14 cellular contexts compared by ENCODE assay signal in genomic region chr10:87878664-87879459, GRCh38. TPM values are rescaled to one million over a fixed set of nuclear protein-coding genes. Genes with fewer than 3 reads are reported as not detected.
DNase-seq lines count a peak whose midpoint lies in the region; ATAC-seq, FAIRE-seq and TF ChIP-seq lines count a peak whose summit lies in the region.
"Had no signal": no experiment of that assay in that cellular context is flagged by ENCODE, and none has a peak within 500 bp of the region (broad histone marks: within the 10 kb centered on the region; RNA-seq: fewer than 3 reads in every experiment).

No MANE protein-coding gene starts in this region.

- dilution Hi-C loops in endothelial cell of umbilical vein (cut with MboI; ENCODE audit: extremely low pct_ligation_motif_present, low sequenced_read_pairs), result no loop called here

- H3K9me3 Mint-ChIP-seq in T-cell, result no peaks in the 10 kb centered on the region

- no TSS peak for BruUV-seq in HepG2 (replicated peaks; lab: Mats Ljungman, UMichigan)
- no TSS peak for BruUV-seq in endothelial cell of umbilical vein (replicated peaks; lab: Mats Ljungman, UMichigan)

- peaks cover 33% of the 10 kb centered on the region for H3K36me3 Mint-ChIP-seq in T-cell

- POLR2A ChIA-PET in HepG2 (lab: Yijun Ruan, JAX) (interaction anchor here (1.2 kb wide), 1 partner anchor 17 kb away, joined by 3 read pairs; no protein-coding TSS in a partner anchor), T-cell (lab: Charles Lee) (interaction anchor here in 1 of 2 donors (0.5 to 0.7 kb wide), 2 partner anchors 14 to 508 kb away, joined by 3 read pairs; no protein-coding TSS in a partner anchor), endothelial cell of umbilical vein (lab: Charles Lee) (interaction anchor here (0.7 kb wide), 1 partner anchor 36 kb away, joined by 3 read pairs; no protein-coding TSS in a partner anchor)

- CTCF ChIA-PET in HepG2 (lab: Yijun Ruan, JAX; ENCODE audit: low intra/inter-chr PET ratio, low total read pairs) (no interaction called here), T-cell (lab: Charles Lee) (interaction anchor here (0.6 to 0.7 kb wide), 2 partner anchors 499 to 1128 kb away, joined by 3 read pairs; no protein-coding TSS in a partner anchor), endothelial cell of umbilical vein (lab: Charles Lee) (interaction anchor here (1.1 kb wide), 1 partner anchor 13 kb away, joined by 3 read pairs; no protein-coding TSS in a partner anchor)

- TF ChIP-seq CTCF in HepG2 (CRISPR knock-in tag; IDR thresholded peaks at IDR 0.05) (no peak), right lobe of liver (IDR thresholded peaks at IDR 0.05) (no peak), endothelial cell of umbilical vein (IDR thresholded peaks at IDR 0.05; ENCODE audit: extremely low read depth in 1 of 2, insufficient read depth in 1 of 2, low read depth in 1 of 2, low read length in 2 of 2) (no peak)

- H4K20me1 ChIP-seq in HepG2 (ENCODE audit: insufficient read depth, low read length) (peaks cover 5% of the 10 kb centered on the region; the same call in 1 of the 2 replicates), endothelial cell of umbilical vein (replicated peaks; ENCODE audit: control insufficient read depth, extremely low read depth, insufficient read depth, low read length) (peaks cover 13% of the 10 kb centered on the region)

- H3K4me1 ChIP-seq in HepG2 (ENCODE audit: insufficient read depth, low read length) (peaks cover 4% of the 10 kb centered on the region), right lobe of liver (peaks cover 0 to 39% (median 12%) of the 10 kb centered on the region in 4 donors), endothelial cell of umbilical vein (ENCODE audit: control insufficient read depth, extremely low read depth, insufficient read depth, low read length) (peaks cover 21% of the 10 kb centered on the region)
- H3K4me1 ChIP-seq: colonic mucosa, parathyroid adenoma had no signal

- no peak overlapping the region for H3K9ac ChIP-seq in HepG2 (ENCODE audit: insufficient read depth, low read depth, low read length)
- H3K9ac ChIP-seq in endothelial cell of umbilical vein (replicated peaks; ENCODE audit: extremely low read depth, insufficient read depth, low read length), result no peak overlapping the region
- H3K9ac ChIP-seq: parathyroid adenoma had no signal

- H3K27ac Mint-ChIP-seq in T-cell, result peak overlapping the region; percentile 7 to 47

- H3K27ac ChIP-seq in HepG2 (ENCODE audit: extremely low read length, insufficient read depth, low read length) (no peak overlapping the region), right lobe of liver (no peak overlapping the region), endothelial cell of umbilical vein (ENCODE audit: insufficient read depth, low read depth, low read length) (no peak overlapping the region)
- H3K27ac ChIP-seq: colonic mucosa, parathyroid adenoma, WERI-Rb-1 had no signal

- H3K27me3 ChIP-seq in HepG2 (ENCODE audit: control insufficient read depth in 1 of 2, insufficient read depth in 2 of 2, low read length in 2 of 2) (no peaks in the 10 kb centered on the region), right lobe of liver (no peaks in the 10 kb centered on the region), endothelial cell of umbilical vein (ENCODE audit: control insufficient read depth in 2 of 2, insufficient read depth in 2 of 2, low read length in 2 of 2) (no peaks in the 10 kb centered on the region)
- H3K27me3 ChIP-seq: colonic mucosa had no signal

- H3K36me3 ChIP-seq in HepG2 (replicated peaks in 1 of 2; ENCODE audit: control insufficient read depth in 1 of 2, insufficient read depth in 2 of 2, low read length in 2 of 2) (0 out of 5 replicates have a peak, but pooled peaks cover 0 to 3% of the 10 kb centered on the region in 2 experiments), right lobe of liver (no peaks in the 10 kb centered on the region), endothelial cell of umbilical vein (ENCODE audit: control insufficient read depth in 2 of 2, extremely low read depth in 1 of 2, insufficient read depth in 2 of 2, low read length in 2 of 2) (no peaks in the 10 kb centered on the region)
- H3K36me3 ChIP-seq: colonic mucosa, WERI-Rb-1 had no signal

- H2AFZ ChIP-seq in HepG2 (ENCODE audit: low read length) (no peak overlapping the region), endothelial cell of umbilical vein (ENCODE audit: low read depth, low read length) (no peak overlapping the region)
- H2AFZ ChIP-seq: parathyroid adenoma had no signal

- H3K4me2 ChIP-seq in HepG2 (ENCODE audit: low read depth, low read length), result no peak overlapping the region
- H3K4me2 ChIP-seq in endothelial cell of umbilical vein (ENCODE audit: insufficient read depth, low read length), result no peak overlapping the region

- FAIRE-seq in HepG2 (lab: Jason Lieb, UNC), result no peak
- no peak for FAIRE-seq in endothelial cell of umbilical vein (lab: Jason Lieb, UNC)
- no peak for FAIRE-seq in frontal cortex (lab: Jason Lieb, UNC)

- in situ Hi-C loops in HepG2 (cut with HindIII; ENCODE audit: extremely low pct_ligation_motif_present, low pct_unique_long_range_greater_than_20kb), result no loop called here

- no peak for ATAC-seq in HepG2
- no peak for ATAC-seq in right lobe of liver
- no peak for ATAC-seq in T-cell (replicated peaks in 1 of 4)
- ATAC-seq in GM21526 (IDR thresholded peaks at IDR 0.05; ENCODE audit: low FRiP score, unreplicated experiment), result no peak

- WGBS in HepG2 (ENCODE audit: low lambda C conversion rate), result 95% methylated on average over 9 of the region's 9 CpGs
- WGBS in right lobe of liver (ENCODE audit: insufficient coverage, low coverage, low lambda C conversion rate, missing lambda C conversion rate), result 66% methylated on average over 9 of the region's 9 CpGs

- no peaks in the 10 kb centered on the region for H3K9me1 ChIP-seq in endothelial cell of umbilical vein (replicated peaks; ENCODE audit: control insufficient read depth, extremely low read depth, insufficient read depth, low read length)

- intact Hi-C loops in HepG2 (cut with micrococcal nuclease; ENCODE audit: unreplicated experiment), result no loop called here
- intact Hi-C loops in right lobe of liver (cut with DNase I), result no loop called here
- intact Hi-C loops in endothelial cell of umbilical vein (cut with micrococcal nuclease), result no loop called here

- H3K79me2 ChIP-seq in HepG2 (ENCODE audit: insufficient read depth, low read length), result peaks cover 41% of the 10 kb centered on the region
- peaks cover 73% of the 10 kb centered on the region for H3K79me2 ChIP-seq in endothelial cell of umbilical vein (ENCODE audit: control insufficient read depth, insufficient read depth, low read length)

- H3K4me3 Mint-ChIP-seq in T-cell, result peak overlapping the region in 1 of 3 donors; percentile 2

- no peaks in the 10 kb centered on the region for H3K27me3 Mint-ChIP-seq in T-cell

- TF ChIP-seq POLR2A in HepG2 (IDR thresholded peaks at IDR 0.05; ENCODE audit: insufficient read depth in 1 of 2, low read depth in 2 of 2, low read length in 2 of 2) (no peak), right lobe of liver (IDR thresholded peaks at IDR 0.05) (no peak), endothelial cell of umbilical vein (IDR thresholded peaks at IDR 0.05; ENCODE audit: low read depth, low read length) (no peak)

- H3K4me3 ChIP-seq in HepG2 (replicated peaks in 1 of 3; ENCODE audit: insufficient read depth in 1 of 3, low read depth in 2 of 3, low read length in 3 of 3) (no peak overlapping the region), right lobe of liver (no peak overlapping the region), endothelial cell of umbilical vein (replicated peaks in 1 of 3; ENCODE audit: insufficient read depth in 1 of 3, low read depth in 1 of 3, low read length in 3 of 3) (no peak overlapping the region)
- H3K4me3 ChIP-seq: colonic mucosa had no signal

- H3K9me3 ChIP-seq in HepG2 (ENCODE audit: low read length) (no peaks in the 10 kb centered on the region), right lobe of liver (no peaks in the 10 kb centered on the region), endothelial cell of umbilical vein (replicated peaks; ENCODE audit: control insufficient read depth, insufficient read depth, low read length) (no peaks in the 10 kb centered on the region)
- H3K9me3 ChIP-seq: colonic mucosa had no signal

- TF ChIP-seq RAD21 in HepG2 (CRISPR knock-in tag; IDR thresholded peaks at IDR 0.05), result no peak

- no peak for TF ChIP-seq EP300 in HepG2 (IDR thresholded peaks at IDR 0.05; ENCODE audit: low read depth in 2 of 2, low read length in 2 of 2)
- no peak for TF ChIP-seq EP300 in HepG2 (CRISPR knock-in tag; IDR thresholded peaks at IDR 0.05; ENCODE audit: borderline replicate concordance)

- H3K4me1 Mint-ChIP-seq in T-cell, result peaks cover 53 to 65% (median 58%) of the 10 kb centered on the region in 3 donors

- no peak for DNase-seq in HepG2 (ENCODE audit: low spot score)
- DNase-seq in right lobe of liver, result no peak
- no peak for DNase-seq in T-cell
- DNase-seq in endothelial cell of umbilical vein (ENCODE audit: low read depth, low spot score), result peak; percentile 44
- no peak for DNase-seq in frontal cortex (ENCODE audit: low spot score in 2 of 2)
- no peak for DNase-seq in AG08396 (ENCODE audit: low spot score)
- no peak for DNase-seq in NCI-H774 (lab: John Stamatoyannopoulos, UW)
- DNase-seq: activated CD8-positive, alpha-beta memory T cell treated with anti-CD3 and anti-CD28 coated beads, Interleukin-2, amount 50 U/mL, for 48 hours; colonic mucosa; mesenchymal stem cell; NK-92 treated with Interleukin-12 subunit alpha and Interleukin-12 subunit beta, amount 100 ng/mL, for 24 hours; WERI-Rb-1 had no signal

RNA-seq across cellular contexts. Expression of gene PTEN, which starts 15.4 kb away (rescaled TPM):
- total RNA-seq in HepG2 (2016; rRNA removed; fragmentation: Illumina TruSeq; extraction: Trizol) (53.4 and 61.3 TPM in 2 replicates), right lobe of liver (10 to 100 TPM; 37.5 to 73.7 (median 50.4) TPM), T-cell (10 to 100 TPM; 59.9 to 98.7 (median 66.9) TPM), endothelial cell of umbilical vein (75.3 and 76.9 TPM in 2 replicates), frontal cortex (212 TPM)
- 82.4 and 88.0 TPM in 2 replicates for total RNA-seq in HepG2 (2016; cell fraction: cytosol; rRNA removed; fragmentation: Illumina TruSeq; extraction: Trizol; ENCODE audit: low read depth)
- total RNA-seq in HepG2 (2016; cell fraction: insoluble cytoplasmic fraction; rRNA removed; fragmentation: Illumina TruSeq; extraction: Trizol), result 47.2 and 66.2 TPM in 2 replicates
- 81.1 and 107 TPM in 2 replicates for total RNA-seq in HepG2 (2016; cell fraction: membrane; rRNA removed; fragmentation: Illumina TruSeq; extraction: Trizol)
- 127 and 136 TPM in 2 replicates for total RNA-seq in HepG2 (2016; cell fraction: nucleus; rRNA removed; fragmentation: Illumina TruSeq; extraction: Trizol)
- polyA plus RNA-seq in HepG2 (2011; rRNA removed) (21.4 and 30.3 TPM in 2 replicates), endothelial cell of umbilical vein (6.7 and 8.0 TPM in 2 replicates)
- 7.0 and 9.2 TPM in 2 replicates for polyA plus RNA-seq in HepG2 (2011; cell fraction: cytosol; rRNA removed)
- 16.9 and 17.8 TPM in 2 replicates for polyA plus RNA-seq in HepG2 (2011; cell fraction: nucleus; rRNA removed)
- polyA plus RNA-seq in HepG2 (2012), result 34.8 and 38.6 TPM in 2 replicates
- polyA plus RNA-seq in HepG2 (2016; cell fraction: cytosol; fragmentation: Illumina TruSeq; extraction: Trizol; ENCODE audit: low read depth), result 34.1 and 35.2 TPM in 2 replicates
- polyA plus RNA-seq in HepG2 (2016; cell fraction: insoluble cytoplasmic fraction; fragmentation: Illumina TruSeq; extraction: Trizol; ENCODE audit: low read depth), result 41.9 and 43.9 TPM in 2 replicates
- polyA plus RNA-seq in HepG2 (2016; cell fraction: membrane; fragmentation: Illumina TruSeq; extraction: Trizol; ENCODE audit: low read depth), result 60.0 and 64.3 TPM in 2 replicates
- polyA plus RNA-seq in HepG2 (2016; cell fraction: nucleus; fragmentation: Illumina TruSeq; extraction: Trizol; ENCODE audit: insufficient read depth, low read depth), result 62.6 and 63.9 TPM in 2 replicates
- polyA minus RNA-seq in HepG2 (2011; rRNA and poly(A)+ RNA removed; ENCODE audit: low replicate concordance), result 18.6 and 85.7 TPM in 2 replicates
- 43.6 and 59.8 TPM in 2 replicates for polyA minus RNA-seq in HepG2 (2011; cell fraction: cytosol; rRNA and poly(A)+ RNA removed)
- 255 and 302 TPM in 2 replicates for polyA minus RNA-seq in HepG2 (2011; cell fraction: nucleus; rRNA and poly(A)+ RNA removed)
- polyA plus RNA-seq in endothelial cell of umbilical vein (2011; cell fraction: cytosol; rRNA removed), result 19.3 and 21.5 TPM in 2 replicates
- polyA plus RNA-seq in endothelial cell of umbilical vein (2011; cell fraction: nucleus; rRNA removed), result 30.8 and 38.3 TPM in 2 replicates
- 54.9 and 57.4 TPM in 2 replicates for polyA plus RNA-seq in endothelial cell of umbilical vein (2012)
- polyA minus RNA-seq in endothelial cell of umbilical vein, result 50.5 and 53.5 TPM in 2 replicates
- polyA minus RNA-seq in endothelial cell of umbilical vein (2011; cell fraction: cytosol; rRNA and poly(A)+ RNA removed), result 181 TPM
- 132 and 167 TPM in 2 replicates for polyA minus RNA-seq in endothelial cell of umbilical vein (2011; cell fraction: nucleus; rRNA and poly(A)+ RNA removed)

RNA-seq across cellular contexts. Expression of gene KLLN, which starts 15.5 kb away (rescaled TPM):
- 0.39 and 0.44 TPM in 2 replicates for total RNA-seq in HepG2 (2016; rRNA removed; fragmentation: Illumina TruSeq; extraction: Trizol)
- total RNA-seq in HepG2 (2016; cell fraction: cytosol; rRNA removed; fragmentation: Illumina TruSeq; extraction: Trizol; ENCODE audit: low read depth), result 0.53 and 0.61 TPM in 2 replicates
- total RNA-seq in HepG2 (2016; cell fraction: insoluble cytoplasmic fraction; rRNA removed; fragmentation: Illumina TruSeq; extraction: Trizol), result 0.45 and 0.46 TPM in 2 replicates
- total RNA-seq in HepG2 (2016; cell fraction: membrane; rRNA removed; fragmentation: Illumina TruSeq; extraction: Trizol), result 0.68 and 0.76 TPM in 2 replicates
- 0.56 and 0.63 TPM in 2 replicates for total RNA-seq in HepG2 (2016; cell fraction: nucleus; rRNA removed; fragmentation: Illumina TruSeq; extraction: Trizol)
- 0.08 and 0.12 TPM in 2 replicates for polyA plus RNA-seq in HepG2 (2011; rRNA removed)
- polyA plus RNA-seq in HepG2 (2011; cell fraction: cytosol; rRNA removed), result 0.12 and 0.14 TPM in 2 replicates
- polyA plus RNA-seq in HepG2 (2011; cell fraction: nucleus; rRNA removed), result 0.19 and 0.23 TPM in 2 replicates
- polyA plus RNA-seq in HepG2 (2012), result 0.15 and 0.34 TPM in 2 replicates
- 0.06 and 0.10 TPM in 2 replicates for polyA plus RNA-seq in HepG2 (2016; cell fraction: cytosol; fragmentation: Illumina TruSeq; extraction: Trizol; ENCODE audit: low read depth)
- 0.38 and 0.51 TPM in 2 replicates for polyA plus RNA-seq in HepG2 (2016; cell fraction: insoluble cytoplasmic fraction; fragmentation: Illumina TruSeq; extraction: Trizol; ENCODE audit: low read depth)
- 0.28 and 0.29 TPM in 2 replicates for polyA plus RNA-seq in HepG2 (2016; cell fraction: membrane; fragmentation: Illumina TruSeq; extraction: Trizol; ENCODE audit: low read depth)
- polyA plus RNA-seq in HepG2 (2016; cell fraction: nucleus; fragmentation: Illumina TruSeq; extraction: Trizol; ENCODE audit: insufficient read depth, low read depth), result 0.27 TPM in 2 replicates
- 0.64 and 3.7 TPM in 2 replicates for polyA minus RNA-seq in HepG2 (2011; rRNA and poly(A)+ RNA removed; ENCODE audit: low replicate concordance)
- polyA minus RNA-seq in HepG2 (2011; cell fraction: cytosol; rRNA and poly(A)+ RNA removed), result 0.20 and 0.35 TPM in 2 replicates
- polyA minus RNA-seq in HepG2 (2011; cell fraction: nucleus; rRNA and poly(A)+ RNA removed), result 0.75 and 1.0 TPM in 2 replicates
- under 1 TPM in 5 of 6 experiments, not detected in 1; 0.24 to 0.53 (median 0.34) TPM for total RNA-seq in right lobe of liver
- 1 to 10 TPM in 1 of 5 donors, under 1 TPM in 4; 0.50 to 1.0 (median 0.60) TPM for total RNA-seq in T-cell
- total RNA-seq in endothelial cell of umbilical vein, result 0.21 and 0.31 TPM in 2 replicates
- 0.14 and 0.18 TPM in 2 replicates for polyA plus RNA-seq in endothelial cell of umbilical vein
- 0.17 and 0.20 TPM in 2 replicates for polyA plus RNA-seq in endothelial cell of umbilical vein (2011; cell fraction: cytosol; rRNA removed)
- 0.13 and 0.22 TPM in 2 replicates for polyA plus RNA-seq in endothelial cell of umbilical vein (2011; cell fraction: nucleus; rRNA removed)
- polyA plus RNA-seq in endothelial cell of umbilical vein (2012), result 0.16 and 0.21 TPM in 2 replicates
- polyA minus RNA-seq in endothelial cell of umbilical vein, result 0.32 and 0.38 TPM in 2 replicates
- polyA minus RNA-seq in endothelial cell of umbilical vein (2011; cell fraction: cytosol; rRNA and poly(A)+ RNA removed), result 2.3 TPM
- 0.34 and 0.53 TPM in 2 replicates for polyA minus RNA-seq in endothelial cell of umbilical vein (2011; cell fraction: nucleus; rRNA and poly(A)+ RNA removed)
- total RNA-seq in frontal cortex, result 0.82 TPM
